ENCODE assay signal across 1 cellular context in the genomic region with DNA sequence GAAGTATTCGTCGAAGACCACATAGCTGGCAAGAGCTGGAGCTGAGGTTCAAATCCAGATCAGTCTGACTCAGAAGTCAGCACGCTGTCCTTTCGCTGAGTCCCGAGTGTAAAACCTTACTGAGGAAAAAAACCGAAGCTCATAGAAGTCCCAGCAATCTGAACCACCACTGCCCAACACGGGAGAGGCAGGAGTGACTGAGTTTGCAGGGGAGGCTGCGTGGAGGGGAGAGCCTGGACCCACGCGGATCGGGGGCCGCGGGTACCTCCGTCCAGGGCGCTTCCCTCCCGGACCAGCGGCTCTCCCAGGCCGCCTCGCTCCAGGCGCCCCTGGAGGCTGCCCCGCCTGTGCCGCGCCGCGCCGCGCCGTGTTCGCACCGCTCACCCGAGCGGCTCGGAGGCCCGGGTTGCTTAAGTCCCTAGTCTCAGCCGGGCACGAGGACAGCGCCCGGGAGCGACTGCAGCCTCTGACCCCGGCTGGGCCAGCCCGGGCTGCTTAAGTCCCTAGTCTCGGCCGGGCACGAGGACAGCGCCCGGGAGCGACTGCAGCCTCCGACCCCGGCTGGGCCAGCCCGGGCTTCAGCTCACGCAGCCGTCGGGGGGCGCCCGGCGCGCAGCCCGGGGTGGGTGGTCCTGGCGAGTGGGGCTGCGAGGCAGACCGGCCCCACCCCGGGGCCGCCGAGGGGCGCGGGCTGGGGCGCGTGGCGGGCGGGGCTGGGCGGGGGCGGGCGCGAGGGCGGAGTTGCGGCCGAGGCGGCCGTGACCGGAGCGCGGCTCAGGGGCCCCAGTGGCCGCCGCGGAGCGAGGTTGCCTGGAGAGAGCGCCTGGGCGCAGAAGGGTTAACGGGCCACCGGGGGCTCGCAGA.
TF ChIP-seq lines count a peak whose summit lies in the region.

Gene ADAMTSL4 (plus strand): TSS at position 777 of the 864 bp plus-strand sequence. CDS start 2,881 bp downstream, outside the sequence.

TF ChIP-seq in HepG2, 621 proteins besides CTCF, POLR2A, EP300 and RAD21 (continued from another document and continues in another):
- TF ChIP-seq POGK (CRISPR knock-in tag; conservative IDR thresholded peaks at IDR 0.05) (peak; percentile 55; the same call in 1 of the 2 replicates), MYPOP (CRISPR knock-in tag; IDR thresholded peaks at IDR 0.05) (peak; percentile 65; the same call in 1 of the 2 replicates), RBFOX2 (IDR thresholded peaks at IDR 0.05; ENCODE audit: low read depth, low read length) (peak; percentile 65), NCOA2 (CRISPR knock-in tag; IDR thresholded peaks at IDR 0.05) (no peak), AHR (CRISPR knock-in tag; IDR thresholded peaks at IDR 0.05) (peak; percentile 56; the same call in 1 of the 2 replicates), FOXP1 (IDR thresholded peaks at IDR 0.05) (no peak), FOXP1 (CRISPR knock-in tag; IDR thresholded peaks at IDR 0.05) (no peak), SRY (CRISPR knock-in tag; IDR thresholded peaks at IDR 0.05) (peak; percentile 55), ZMAT3 (CRISPR knock-in tag; conservative IDR thresholded peaks at IDR 0.05) (0 out of 2 replicates have a peak, but pooled peaks have one; percentile 22), ZNF547 (CRISPR knock-in tag; IDR thresholded peaks at IDR 0.05) (peak; percentile 49; the same call in 1 of the 2 replicates), ELF3 (CRISPR knock-in tag; IDR thresholded peaks at IDR 0.05) (0 out of 2 replicates have a peak, but pooled peaks have one; percentile 36), UBTF (CRISPR knock-in tag; IDR thresholded peaks at IDR 0.05) (peak; percentile 98), MED1 (CRISPR knock-in tag; IDR thresholded peaks at IDR 0.05) (peak; percentile 51; the same call in 1 of the 2 replicates), ZNF841 (CRISPR knock-in tag; IDR thresholded peaks at IDR 0.05; ENCODE audit: borderline replicate concordance) (0 out of 2 replicates have a peak, but pooled peaks have one; percentile 37), FOXO1 (CRISPR knock-in tag; IDR thresholded peaks at IDR 0.05) (0 out of 2 replicates have a peak, but pooled peaks have one; percentile 10), ZFP91 (CRISPR knock-in tag; IDR thresholded peaks at IDR 0.05; ENCODE audit: borderline replicate concordance) (peak; percentile 13; the same call in 1 of the 2 replicates), HNRNPLL (IDR thresholded peaks at IDR 0.05; ENCODE audit: low read depth, low read length, poor library complexity, severe bottlenecking) (peak; percentile 86), NAIF1 (CRISPR knock-in tag; IDR thresholded peaks at IDR 0.05; ENCODE audit: borderline replicate concordance) (no peak), ZKSCAN8 (CRISPR knock-in tag; IDR thresholded peaks at IDR 0.05; ENCODE audit: borderline replicate concordance) (0 out of 2 replicates have a peak, but pooled peaks have one; percentile 35), ZSCAN25 (CRISPR knock-in tag; IDR thresholded peaks at IDR 0.05) (0 out of 2 replicates have a peak, but pooled peaks have one; percentile 62), ARHGAP35 (CRISPR knock-in tag; IDR thresholded peaks at IDR 0.05; ENCODE audit: borderline replicate concordance) (peak; percentile 30; the same call in 1 of the 2 replicates), ZBTB42 (CRISPR knock-in tag; IDR thresholded peaks at IDR 0.05) (0 out of 2 replicates have a peak, but pooled peaks have one; percentile 46), KDM3A (CRISPR knock-in tag; IDR thresholded peaks at IDR 0.05; ENCODE audit: low read depth) (0 out of 2 replicates have a peak, but pooled peaks have one; percentile 34), GABPB1 (CRISPR knock-in tag; IDR thresholded peaks at IDR 0.05) (peak; percentile 56; the same call in 1 of the 2 replicates), ZNF7 (CRISPR knock-in tag; IDR thresholded peaks at IDR 0.05) (no peak), MXI1 (IDR thresholded peaks at IDR 0.05; ENCODE audit: borderline replicate concordance, low read depth, low read length) (peak; percentile 19; the same call in 1 of the 3 replicates), KDM5B (CRISPR knock-in tag; IDR thresholded peaks at IDR 0.05; ENCODE audit: borderline replicate concordance) (peak; percentile 57; the same call in 1 of the 2 replicates), GATAD1 (CRISPR knock-in tag; IDR thresholded peaks at IDR 0.05) (0 out of 2 replicates have a peak, but pooled peaks have one; percentile 41), MAZ (IDR thresholded peaks at IDR 0.05; ENCODE audit: borderline replicate concordance, low read depth, low read length) (no peak), MAZ (CRISPR knock-in tag; IDR thresholded peaks at IDR 0.05; ENCODE audit: low read depth) (peak; percentile 32; the same call in 1 of the 2 replicates)
- TF ChIP-seq, protein P1, sequence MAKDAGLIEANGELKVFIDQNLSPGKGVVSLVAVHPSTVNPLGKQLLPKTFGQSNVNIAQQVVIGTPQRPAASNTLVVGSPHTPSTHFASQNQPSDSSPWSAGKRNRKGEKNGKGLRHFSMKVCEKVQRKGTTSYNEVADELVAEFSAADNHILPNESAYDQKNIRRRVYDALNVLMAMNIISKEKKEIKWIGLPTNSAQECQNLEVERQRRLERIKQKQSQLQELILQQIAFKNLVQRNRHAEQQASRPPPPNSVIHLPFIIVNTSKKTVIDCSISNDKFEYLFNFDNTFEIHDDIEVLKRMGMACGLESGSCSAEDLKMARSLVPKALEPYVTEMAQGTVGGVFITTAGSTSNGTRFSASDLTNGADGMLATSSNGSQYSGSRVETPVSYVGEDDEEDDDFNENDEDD (CRISPR knock-in tag; IDR thresholded peaks at IDR 0.05; ENCODE audit: borderline replicate concordance) = peak; percentile 43; the same call in 1 of the 2 replicates
- TF ChIP-seq, protein P2, sequence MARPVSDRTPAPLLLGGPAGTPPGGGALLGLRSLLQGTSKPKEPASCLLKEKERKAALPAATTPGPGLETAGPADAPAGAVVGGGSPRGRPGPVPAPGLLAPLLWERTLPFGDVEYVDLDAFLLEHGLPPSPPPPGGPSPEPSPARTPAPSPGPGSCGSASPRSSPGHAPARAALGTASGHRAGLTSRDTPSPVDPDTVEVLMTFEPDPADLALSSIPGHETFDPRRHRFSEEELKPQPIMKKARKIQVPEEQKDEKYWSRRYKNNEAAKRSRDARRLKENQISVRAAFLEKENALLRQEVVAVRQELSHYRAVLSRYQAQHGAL (CRISPR knock-in tag; IDR thresholded peaks at IDR 0.05; ENCODE audit: not compliant biosample characterization) = no peak
- TF ChIP-seq, protein P3, sequence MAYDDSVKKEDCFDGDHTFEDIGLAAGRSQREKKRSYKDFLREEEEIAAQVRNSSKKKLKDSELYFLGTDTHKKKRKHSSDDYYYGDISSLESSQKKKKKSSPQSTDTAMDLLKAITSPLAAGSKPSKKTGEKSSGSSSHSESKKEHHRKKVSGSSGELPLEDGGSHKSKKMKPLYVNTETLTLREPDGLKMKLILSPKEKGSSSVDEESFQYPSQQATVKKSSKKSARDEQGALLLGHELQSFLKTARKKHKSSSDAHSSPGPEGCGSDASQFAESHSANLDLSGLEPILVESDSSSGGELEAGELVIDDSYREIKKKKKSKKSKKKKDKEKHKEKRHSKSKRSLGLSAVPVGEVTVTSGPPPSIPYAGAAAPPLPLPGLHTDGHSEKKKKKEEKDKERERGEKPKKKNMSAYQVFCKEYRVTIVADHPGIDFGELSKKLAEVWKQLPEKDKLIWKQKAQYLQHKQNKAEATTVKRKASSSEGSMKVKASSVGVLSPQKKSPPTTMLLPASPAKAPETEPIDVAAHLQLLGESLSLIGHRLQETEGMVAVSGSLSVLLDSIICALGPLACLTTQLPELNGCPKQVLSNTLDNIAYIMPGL (CRISPR knock-in tag; IDR thresholded peaks at IDR 0.05; ENCODE audit: borderline replicate concordance in 1 of 2, low read depth in 1 of 2) = peak; percentile 75 to 80
- TF ChIP-seq, protein P4, sequence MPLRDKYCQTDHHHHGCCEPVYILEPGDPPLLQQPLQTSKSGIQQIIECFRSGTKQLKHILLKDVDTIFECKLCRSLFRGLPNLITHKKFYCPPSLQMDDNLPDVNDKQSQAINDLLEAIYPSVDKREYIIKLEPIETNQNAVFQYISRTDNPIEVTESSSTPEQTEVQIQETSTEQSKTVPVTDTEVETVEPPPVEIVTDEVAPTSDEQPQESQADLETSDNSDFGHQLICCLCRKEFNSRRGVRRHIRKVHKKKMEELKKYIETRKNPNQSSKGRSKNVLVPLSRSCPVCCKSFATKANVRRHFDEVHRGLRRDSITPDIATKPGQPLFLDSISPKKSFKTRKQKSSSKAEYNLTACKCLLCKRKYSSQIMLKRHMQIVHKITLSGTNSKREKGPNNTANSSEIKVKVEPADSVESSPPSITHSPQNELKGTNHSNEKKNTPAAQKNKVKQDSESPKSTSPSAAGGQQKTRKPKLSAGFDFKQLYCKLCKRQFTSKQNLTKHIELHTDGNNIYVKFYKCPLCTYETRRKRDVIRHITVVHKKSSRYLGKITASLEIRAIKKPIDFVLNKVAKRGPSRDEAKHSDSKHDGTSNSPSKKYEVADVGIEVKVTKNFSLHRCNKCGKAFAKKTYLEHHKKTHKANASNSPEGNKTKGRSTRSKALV (CRISPR knock-in tag; IDR thresholded peaks at IDR 0.05) = peak; percentile 81
